Comparison of ENCODE assay signal across 31 cellular contexts in the genomic region with DNA sequence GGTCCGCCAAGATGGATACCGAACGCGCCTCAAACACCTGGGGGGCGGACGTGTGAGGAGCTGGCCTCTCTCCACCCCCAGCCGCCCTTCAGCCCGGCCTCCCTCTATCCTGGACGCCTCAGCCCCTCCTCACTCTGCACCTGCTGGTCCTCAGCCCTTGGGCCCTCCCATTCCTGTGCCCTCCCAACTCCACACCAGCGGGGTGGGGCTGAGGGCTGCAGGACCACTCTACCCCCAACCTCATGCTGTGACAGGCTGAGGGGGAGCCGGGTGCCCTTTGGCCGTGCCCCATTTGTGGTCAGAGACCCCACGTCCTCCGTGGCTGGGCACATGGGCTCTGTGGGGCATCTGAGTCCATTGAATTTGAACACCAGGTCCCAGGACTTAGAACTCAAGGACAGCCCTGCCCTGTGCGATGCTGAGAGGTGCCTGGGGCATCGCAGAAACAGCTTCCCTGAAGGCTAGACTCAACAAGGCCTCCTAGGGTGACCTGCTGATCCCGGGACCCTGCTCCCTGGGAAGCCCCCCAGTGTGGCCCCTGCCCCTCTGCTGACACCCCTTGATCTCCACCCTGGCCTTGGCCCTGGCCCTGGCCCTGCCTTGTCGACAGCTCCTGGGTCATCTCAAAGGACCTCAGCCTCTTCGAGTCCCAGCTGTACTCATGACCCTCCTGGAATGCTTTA.
A peak's percentile ranks its signal among the peaks of the same experiment; 100 is the strongest.
DNase-seq lines count a peak whose midpoint lies in the region; ATAC-seq, FAIRE-seq and TF ChIP-seq lines count a peak whose summit lies in the region.
"Had no signal": no experiment of that assay in that cellular context is flagged by ENCODE, and none has a peak within 500 bp of the region (broad histone marks: within the 10 kb centered on the region; RNA-seq: fewer than 3 reads in every experiment).

No MANE protein-coding gene starts in this region.

- TF ChIP-seq EP300 in HepG2 (IDR thresholded peaks at IDR 0.05; ENCODE audit: low read depth in 2 of 2, low read length in 2 of 2) (no peak), HepG2 (CRISPR knock-in tag; IDR thresholded peaks at IDR 0.05; ENCODE audit: borderline replicate concordance) (no peak), transverse colon (IDR thresholded peaks at IDR 0.05; ENCODE audit: low read depth) (no peak)

- intact Hi-C loops in CD8-positive, alpha-beta T cell (cut with DNase I, micrococcal nuclease): loop anchor here in 1 of 2 experiments (5.0 kb wide), 1 partner anchor 83 kb away; a partner anchor contains a TSS
- intact Hi-C loops in HepG2 (cut with micrococcal nuclease; ENCODE audit: unreplicated experiment) (no loop called here), transverse colon (cut with DNase I; ENCODE audit: low total_unique reads) (loop anchor here (5.0 kb wide), 1 partner anchor 243 kb away; no protein-coding TSS in a partner anchor)

- no peak overlapping the region for H3K4me2 ChIP-seq in HepG2 (ENCODE audit: low read depth, low read length)
- H3K4me2 ChIP-seq: hepatocyte had no signal

- DNase-seq in T-helper 2 cell treated with Interferon-gamma antibody and Interleukin-4, amounts not matched to agents 5 μg/mL and 100 μg/mL, for 36 hours (ENCODE audit: low spot score): no peak
- DNase-seq in T-helper 2 cell: no peak
- DNase-seq in CD8-positive, alpha-beta T cell: no peak
- no peak for DNase-seq in RWPE2 (ENCODE audit: low spot score)
- DNase-seq in HepG2 (ENCODE audit: low spot score): no peak
- DNase-seq in stimulated activated CD4-positive, alpha-beta T cell treated with anti-CD3 and anti-CD28 coated beads, Interleukin-4, amount 100 ng/mL, for 24 hours: no peak
- DNase-seq in transverse colon: no peak
- no peak for DNase-seq in stimulated activated naive CD4-positive, alpha-beta T cell (lab: John Stamatoyannopoulos, UW)
- DNase-seq: activated CD4-positive, alpha-beta T cell treated with anti-CD3 and anti-CD28 coated beads for 36 hours; effector CD4-positive, alpha-beta T cell; HCEC 1CT; IMR-90; mammary epithelial cell; mucosa of descending colon; MV-4-11; NCI-H748 treated with DMSO at 0.1 percent for 48 hours; stimulated activated CD4-positive, alpha-beta T cell treated with anti-CD3 and anti-CD28 coated beads, Interleukin-4, amount 100 ng/mL, for 1 hour; substantia nigra; T1000; upper lobe of left lung had no signal

- peaks cover 3% of the 10 kb centered on the region for H3K4me1 Mint-ChIP-seq in T-helper 2 cell treated with Interferon-gamma antibody and Interleukin-4, amounts not matched to agents 5 μg/mL and 100 μg/mL, for 36 hours (ENCODE audit: low read depth)
- H3K4me1 Mint-ChIP-seq in CD8-positive, alpha-beta T cell (ENCODE audit: low read depth): peaks cover 8% of the 10 kb centered on the region
- H3K4me1 Mint-ChIP-seq: activated T-helper 17 cell treated with anti-CD3 and anti-CD28 coated beads, Interleukin-2, amount 50 U/mL, for 72 hours had no signal

- in situ Hi-C loops in HepG2 (cut with HindIII; ENCODE audit: extremely low pct_ligation_motif_present, low pct_unique_long_range_greater_than_20kb) (no loop called here), transverse colon (cut with MboI; ENCODE audit: low pct_ligation_motif_present in 1 of 4, low pct_unique_long_range_greater_than_20kb in 1 of 4, low sequenced_read_pairs in 3 of 4) (no loop called here)

- peaks cover 4% of the 10 kb centered on the region for H3K9me3 ChIP-seq in CD8-positive, alpha-beta T cell (ENCODE audit: low read length)
- no peaks in the 10 kb centered on the region for H3K9me3 ChIP-seq in RWPE2 (ENCODE audit: severe bottlenecking)
- H3K9me3 ChIP-seq in HepG2 (ENCODE audit: low read length): no peaks in the 10 kb centered on the region
- H3K9me3 ChIP-seq in transverse colon: no peaks in the 10 kb centered on the region
- H3K9me3 ChIP-seq: breast epithelium, gastroesophageal sphincter, mucosa of descending colon, upper lobe of left lung had no signal

- no peak overlapping the region for H2AFZ ChIP-seq in HepG2 (ENCODE audit: low read length)
- H2AFZ ChIP-seq: hepatocyte had no signal

- 0% methylated on average over 7 of the region's 19 CpGs for WGBS in HepG2 (ENCODE audit: low lambda C conversion rate)
- 74% methylated on average over 19 of the region's 19 CpGs; no CpG with 5 or more reads in 1 of the 2 donors for WGBS in transverse colon (ENCODE audit: low coverage in 1 of 2), 2 donors

- FAIRE-seq in HepG2 (lab: Jason Lieb, UNC): no peak
- FAIRE-seq: D721Med, GM18507, RCC 7860 had no signal

- BruUV-seq in HepG2 (replicated peaks; lab: Mats Ljungman, UMichigan): no TSS peak

- H3K27ac Mint-ChIP-seq in T-helper 2 cell treated with Interferon-gamma antibody and Interleukin-4, amounts not matched to agents 5 μg/mL and 100 μg/mL, for 36 hours: peak overlapping the region; percentile 57
- H3K27ac Mint-ChIP-seq in CD8-positive, alpha-beta T cell: no peak overlapping the region
- H3K27ac Mint-ChIP-seq: activated CD4-positive, alpha-beta T cell treated with anti-CD3 and anti-CD28 coated beads for 36 hours; activated naive CD8-positive, alpha-beta T cell; activated T-helper 17 cell treated with anti-CD3 and anti-CD28 coated beads, Interleukin-2, amount 50 U/mL, for 72 hours had no signal

- H4K20me1 ChIP-seq in HepG2 (ENCODE audit: insufficient read depth, low read length): no peaks in the 10 kb centered on the region

- no peaks in the 10 kb centered on the region for H3K79me2 ChIP-seq in HepG2 (ENCODE audit: insufficient read depth, low read length)
- H3K79me2 ChIP-seq: hepatocyte had no signal

- POLR2A ChIA-PET in CD8-positive, alpha-beta T cell (lab: Charles Lee): no interaction called here
- POLR2A ChIA-PET in HepG2 (lab: Yijun Ruan, JAX): no interaction called here

- no peak overlapping the region for H3K27ac ChIP-seq in CD8-positive, alpha-beta T cell (ENCODE audit: low read depth, low read length)
- H3K27ac ChIP-seq in RWPE2 (ENCODE audit: poor library complexity, severe bottlenecking): peak overlapping the region; percentile 69
- no peak overlapping the region for H3K27ac ChIP-seq in HepG2 (ENCODE audit: extremely low read length, insufficient read depth, low read length)
- H3K27ac ChIP-seq in transverse colon: no peak overlapping the region
- H3K27ac ChIP-seq: 22Rv1, breast epithelium, gastroesophageal sphincter, hepatocyte, upper lobe of left lung, VCaP had no signal

- no peak overlapping the region for H3K4me3 Mint-ChIP-seq in T-helper 2 cell treated with Interferon-gamma antibody and Interleukin-4, amounts not matched to agents 5 μg/mL and 100 μg/mL, for 36 hours
- no peak overlapping the region for H3K4me3 Mint-ChIP-seq in CD8-positive, alpha-beta T cell
- H3K4me3 Mint-ChIP-seq: activated CD4-positive, alpha-beta T cell treated with anti-CD3 and anti-CD28 coated beads for 36 hours; activated naive CD8-positive, alpha-beta T cell; activated T-helper 17 cell treated with anti-CD3 and anti-CD28 coated beads, Interleukin-2, amount 50 U/mL, for 72 hours; natural killer cell treated with Interleukin-12 subunit alpha and Interleukin-12 subunit beta and Interleukin-15 and Interleukin-18, amount 100 ng/mL, for 72 hours had no signal

- peaks cover 9% of the 10 kb centered on the region for H3K27me3 Mint-ChIP-seq in T-helper 2 cell treated with Interferon-gamma antibody and Interleukin-4, amounts not matched to agents 5 μg/mL and 100 μg/mL, for 36 hours (ENCODE audit: low read depth)
- H3K27me3 Mint-ChIP-seq in CD8-positive, alpha-beta T cell (ENCODE audit: low read depth): peaks cover 4% of the 10 kb centered on the region
- H3K27me3 Mint-ChIP-seq: activated naive CD8-positive, alpha-beta T cell; activated T-helper 17 cell treated with anti-CD3 and anti-CD28 coated beads, Interleukin-2, amount 50 U/mL, for 72 hours; natural killer cell treated with Interleukin-12 subunit alpha and Interleukin-12 subunit beta and Interleukin-15 and Interleukin-18, amount 100 ng/mL, for 72 hours had no signal

- peak; percentile 30 for ATAC-seq in CD8-positive, alpha-beta T cell
- ATAC-seq in RWPE2 (ENCODE audit: low read depth): no peak
- ATAC-seq in HepG2: peak; percentile 35; the same call in 2 of the 3 replicates
- ATAC-seq: activated CD4-positive, alpha-beta T cell treated with anti-CD3 and anti-CD28 coated beads for 36 hours; activated T-helper 17 cell treated with anti-CD3 and anti-CD28 coated beads, Interleukin-2, amount 50 U/mL, for 72 hours; gastroesophageal sphincter; mucosa of descending colon had no signal

- H3K36me3 Mint-ChIP-seq in T-helper 2 cell treated with Interferon-gamma antibody and Interleukin-4, amounts not matched to agents 5 μg/mL and 100 μg/mL, for 36 hours (ENCODE audit: low read depth): peaks cover 2% of the 10 kb centered on the region
- no peaks in the 10 kb centered on the region for H3K36me3 Mint-ChIP-seq in CD8-positive, alpha-beta T cell
- H3K36me3 Mint-ChIP-seq: activated naive CD8-positive, alpha-beta T cell; natural killer cell treated with Interleukin-12 subunit alpha and Interleukin-12 subunit beta and Interleukin-15 and Interleukin-18, amount 100 ng/mL, for 72 hours had no signal

- no peak for TF ChIP-seq RAD21 in HepG2 (CRISPR knock-in tag; IDR thresholded peaks at IDR 0.05)

- no peaks in the 10 kb centered on the region for H3K27me3 ChIP-seq in CD8-positive, alpha-beta T cell (ENCODE audit: insufficient read depth, low read length)
- H3K27me3 ChIP-seq in RWPE2 (ENCODE audit: insufficient read depth, poor library complexity, severe bottlenecking): no peaks in the 10 kb centered on the region
- H3K27me3 ChIP-seq in HepG2 (ENCODE audit: control insufficient read depth in 1 of 2, insufficient read depth in 2 of 2, low read length in 2 of 2): peaks cover 1 to 11% of the 10 kb centered on the region in 2 experiments; a peak in 3 of 5 replicates
- peaks cover 15% of the 10 kb centered on the region for H3K27me3 ChIP-seq in transverse colon
- H3K27me3 ChIP-seq: upper lobe of left lung had no signal

- no peak for TF ChIP-seq POLR2A in HepG2 (IDR thresholded peaks at IDR 0.05; ENCODE audit: insufficient read depth in 1 of 2, low read depth in 2 of 2, low read length in 2 of 2)
- TF ChIP-seq POLR2A in transverse colon (IDR thresholded peaks at IDR 0.05): no peak

- TF ChIP-seq CTCF in CD8-positive, alpha-beta T cell (IDR thresholded peaks at IDR 0.05): no peak
- TF ChIP-seq CTCF in RWPE2 (IDR thresholded peaks at IDR 0.05; ENCODE audit: poor library complexity, severe bottlenecking): no peak
- no peak for TF ChIP-seq CTCF in HepG2 (CRISPR knock-in tag; IDR thresholded peaks at IDR 0.05)
- no peak for TF ChIP-seq CTCF in transverse colon (IDR thresholded peaks at IDR 0.05)

- H3K9ac ChIP-seq in HepG2 (ENCODE audit: insufficient read depth, low read depth, low read length): no peak overlapping the region

- CTCF ChIA-PET in CD8-positive, alpha-beta T cell (lab: Charles Lee): no interaction called here
- CTCF ChIA-PET in HepG2 (lab: Yijun Ruan, JAX; ENCODE audit: low intra/inter-chr PET ratio, low total read pairs): no interaction called here

- no peaks in the 10 kb centered on the region for H3K36me3 ChIP-seq in CD8-positive, alpha-beta T cell (ENCODE audit: insufficient read depth, low read length)
- no peaks in the 10 kb centered on the region for H3K36me3 ChIP-seq in RWPE2 (ENCODE audit: low read depth)
- H3K36me3 ChIP-seq in HepG2 (replicated peaks in 1 of 2; ENCODE audit: control insufficient read depth in 1 of 2, insufficient read depth in 2 of 2, low read length in 2 of 2): no peaks in the 10 kb centered on the region
- no peaks in the 10 kb centered on the region for H3K36me3 ChIP-seq in transverse colon
- H3K36me3 ChIP-seq: breast epithelium, gastroesophageal sphincter, upper lobe of left lung had no signal

- peaks cover 18% of the 10 kb centered on the region for H3K4me1 ChIP-seq in CD8-positive, alpha-beta T cell (ENCODE audit: insufficient read depth, low read length)
- peaks cover 10% of the 10 kb centered on the region for H3K4me1 ChIP-seq in RWPE2 (ENCODE audit: insufficient read depth, poor library complexity, severe bottlenecking)
- no peaks in the 10 kb centered on the region for H3K4me1 ChIP-seq in HepG2 (ENCODE audit: insufficient read depth, low read length)
- no peaks in the 10 kb centered on the region for H3K4me1 ChIP-seq in transverse colon
- H3K4me1 ChIP-seq: breast epithelium had no signal

- peaks cover 4% of the 10 kb centered on the region for H3K9me3 Mint-ChIP-seq in T-helper 2 cell treated with Interferon-gamma antibody and Interleukin-4, amounts not matched to agents 5 μg/mL and 100 μg/mL, for 36 hours
- H3K9me3 Mint-ChIP-seq in CD8-positive, alpha-beta T cell: peaks cover 3% of the 10 kb centered on the region
- H3K9me3 Mint-ChIP-seq: activated T-helper 17 cell treated with anti-CD3 and anti-CD28 coated beads, Interleukin-2, amount 50 U/mL, for 72 hours; natural killer cell treated with Interleukin-12 subunit alpha and Interleukin-12 subunit beta and Interleukin-15 and Interleukin-18, amount 100 ng/mL, for 72 hours had no signal

- H3K4me3 ChIP-seq in CD8-positive, alpha-beta T cell (ENCODE audit: low read depth, low read length): no peak overlapping the region
- H3K4me3 ChIP-seq in RWPE2 (ENCODE audit: severe bottlenecking): no peak overlapping the region
- no peak overlapping the region for H3K4me3 ChIP-seq in HepG2 (replicated peaks in 1 of 3; ENCODE audit: insufficient read depth in 1 of 3, low read depth in 2 of 3, low read length in 3 of 3)
- no peak overlapping the region for H3K4me3 ChIP-seq in transverse colon
- H3K4me3 ChIP-seq: breast epithelium, gastroesophageal sphincter, hepatocyte, mucosa of descending colon, upper lobe of left lung had no signal
